ENCODE assay signal across 7 cellular contexts in genomic region chr19:37725181-37725580, GRCh38.
"Had no signal": no experiment of that assay in that cellular context is flagged by ENCODE, and none has a peak within 500 bp of the region (broad histone marks: within the 10 kb centered on the region; RNA-seq: fewer than 3 reads in every experiment).

No MANE protein-coding gene starts in this region.

- H3K9me3 Mint-ChIP-seq: GM23338 had no signal

- H3K27ac Mint-ChIP-seq: GM23338, HFFc6, IgD-negative memory B cell had no signal

- ATAC-seq: GM23338, HCT116, HepG2 had no signal

- H3K4me3 Mint-ChIP-seq: GM23338, HFFc6, IgD-negative memory B cell had no signal

- H3K4me1 Mint-ChIP-seq: GM23338, IgD-negative memory B cell had no signal

- H3K27me3 Mint-ChIP-seq: IgD-negative memory B cell had no signal

- DNase-seq: H7, HFFc6, KBM-7 had no signal
